Comparison of ENCODE assay signal across 17 cellular contexts in genomic region chr10:93547522-93547921, GRCh38. TPM values are rescaled to one million over a fixed set of nuclear protein-coding genes. Genes with fewer than 3 reads are reported as not detected.
DNase-seq lines count a peak whose midpoint lies in the region; ATAC-seq and TF ChIP-seq lines count a peak whose summit lies in the region.
"Had no signal": no experiment of that assay in that cellular context is flagged by ENCODE, and none has a peak within 500 bp of the region (broad histone marks: within the 10 kb centered on the region; RNA-seq: fewer than 3 reads in every experiment).

No MANE protein-coding gene starts in this region.

- in situ Hi-C loops in IMR-90 (cut with MboI; ENCODE audit: low sequenced_read_pairs) = no loop called here

- dilution Hi-C loops in IMR-90 (cut with HindIII; ENCODE audit: low sequenced_read_pairs, unreplicated experiment) = no loop called here

- no peak overlapping the region for H4K5ac ChIP-seq in IMR-90 (ENCODE audit: low read depth, low read length)

- H3K27ac Mint-ChIP-seq in Caco-2 (ENCODE audit: unreplicated experiment) (peak overlapping the region; percentile 96), activated B cell treated with CpG ODN at 0.5 μM for 24 hours (peak overlapping the region; percentile 11), nephron progenitor cell (no peak overlapping the region)
- H3K27ac Mint-ChIP-seq: CD4-positive, CD25-positive, alpha-beta regulatory T cell; CD8-positive, alpha-beta memory T cell had no signal

- H3K9me1 ChIP-seq in IMR-90 (ENCODE audit: insufficient read depth, low read length) = peaks cover 6% of the 10 kb centered on the region; the same call in 1 of the 2 replicates

- H2BK120ac ChIP-seq in IMR-90 (ENCODE audit: low read depth, low read length) = peak overlapping the region; percentile 41; the same call in 1 of the 2 replicates

- H3K27me3 ChIP-seq in Caco-2 (replicated peaks; ENCODE audit: control insufficient read depth, insufficient read depth, low read length) = no peaks in the 10 kb centered on the region
- H3K27me3 ChIP-seq in IMR-90 (ENCODE audit: control insufficient read depth, insufficient read depth, low read length) = no peaks in the 10 kb centered on the region; the same call in 1 of the 2 replicates
- H3K27me3 ChIP-seq in thyroid gland = no peaks in the 10 kb centered on the region
- H3K27me3 ChIP-seq: BE2C had no signal

- no TSS peak for BruUV-seq in Caco-2 (replicated peaks; lab: Mats Ljungman, UMichigan)
- no TSS peak for BruUV-seq in IMR-90 (replicated peaks; lab: Mats Ljungman, UMichigan)

- H3K4me1 Mint-ChIP-seq in Caco-2 (ENCODE audit: low read depth, unreplicated experiment) (peaks cover 39% of the 10 kb centered on the region), activated B cell treated with CpG ODN at 0.5 μM for 24 hours (no peaks in the 10 kb centered on the region), nephron progenitor cell (peaks cover 7% of the 10 kb centered on the region)

- peak overlapping the region; percentile 57 for H2BK5ac ChIP-seq in IMR-90 (ENCODE audit: low read depth, low read length, poor library complexity, severe bottlenecking)

- no peak overlapping the region for H2AK9ac ChIP-seq in IMR-90 (replicated peaks; ENCODE audit: low read depth, low read length, poor library complexity)

- H3K36me3 Mint-ChIP-seq in Caco-2 (ENCODE audit: insufficient read depth, unreplicated experiment) (peaks cover 6% of the 10 kb centered on the region), activated B cell treated with CpG ODN at 0.5 μM for 24 hours (ENCODE audit: low read depth) (no peaks in the 10 kb centered on the region), nephron progenitor cell (ENCODE audit: low read depth) (no peaks in the 10 kb centered on the region)
- H3K36me3 Mint-ChIP-seq: CD4-positive, CD25-positive, alpha-beta regulatory T cell; CD8-positive, alpha-beta memory T cell had no signal

- H2AFZ ChIP-seq in IMR-90 (replicated peaks; ENCODE audit: low read length, poor library complexity) = no peak overlapping the region

- H3K4me3 Mint-ChIP-seq in Caco-2 (ENCODE audit: unreplicated experiment) = no peak overlapping the region
- no peak overlapping the region for H3K4me3 Mint-ChIP-seq in activated B cell treated with CpG ODN at 0.5 μM for 24 hours
- no peak overlapping the region for H3K4me3 Mint-ChIP-seq in nephron progenitor cell
- H3K4me3 Mint-ChIP-seq: CD4-positive, CD25-positive, alpha-beta regulatory T cell; CD8-positive, alpha-beta memory T cell; H9 had no signal

- TF ChIP-seq RAD21 in IMR-90 (IDR thresholded peaks at IDR 0.05; ENCODE audit: low read length) = no peak

- POLR2A ChIA-PET in Caco-2 (lab: Charles Lee) (no interaction called here), IMR-90 (lab: Charles Lee; ENCODE audit: unreplicated experiment) (no interaction called here), activated B cell treated with CpG ODN at 0.5 μM for 24 hours (lab: Charles Lee) (no interaction called here)

- H2BK20ac ChIP-seq in IMR-90 (ENCODE audit: low read depth, low read length) = 0 out of 2 replicates have a peak overlapping the region, but pooled peaks have one; percentile 47

- H3K27me3 Mint-ChIP-seq in Caco-2 (ENCODE audit: insufficient read depth, unreplicated experiment) (no peaks in the 10 kb centered on the region), activated B cell treated with CpG ODN at 0.5 μM for 24 hours (peaks cover 3% of the 10 kb centered on the region), nephron progenitor cell (ENCODE audit: low read depth, poor library complexity) (peaks cover 36% of the 10 kb centered on the region)

- H3K4me3 ChIP-seq in Caco-2 (ENCODE audit: low read depth, low read length) (no peak overlapping the region), IMR-90 (ENCODE audit: insufficient read depth, low read depth, low read length) (no peak overlapping the region), thyroid gland (replicated peaks in 1 of 3) (no peak overlapping the region)

- no peak overlapping the region for H4K91ac ChIP-seq in IMR-90 (ENCODE audit: insufficient read depth, low read depth, low read length)

- CTCF ChIA-PET in Caco-2 (lab: Charles Lee) (no interaction called here), IMR-90 (lab: Yijun Ruan, JAX) (no interaction called here), activated B cell treated with CpG ODN at 0.5 μM for 24 hours (lab: Charles Lee) (no interaction called here)

- no peak overlapping the region; the same call in 1 of the 2 replicates for H2AK5ac ChIP-seq in IMR-90 (ENCODE audit: low read depth, low read length)

- H3K79me1 ChIP-seq in IMR-90 (ENCODE audit: low read depth in 1 of 2, low read length in 2 of 2) = no peaks in the 10 kb centered on the region

- DNase-seq in Caco-2 (no peak), IMR-90 (no peak), activated B cell treated with CpG ODN at 0.5 μM for 24 hours (no peak), islet precursor cell (peak; percentile 27), thyroid gland (no peak), nephron progenitor cell (no peak)
- DNase-seq: ACHN; BE2C; C1 segment of cervical spinal cord; CD4-positive, CD25-positive, alpha-beta regulatory T cell; CD8-positive, alpha-beta memory T cell; COR-L47; H9 had no signal

- H3K56ac ChIP-seq in IMR-90 (ENCODE audit: extremely low read depth, insufficient read depth, low read length) = no peak overlapping the region

- H3K4me2 ChIP-seq in IMR-90 (ENCODE audit: low read depth, low read length) = no peak overlapping the region

- H3K36me3 ChIP-seq in Caco-2 (ENCODE audit: control insufficient read depth, insufficient read depth, low read length) = no peaks in the 10 kb centered on the region
- no peaks in the 10 kb centered on the region for H3K36me3 ChIP-seq in IMR-90 (ENCODE audit: control insufficient read depth, insufficient read depth, low read length)
- no peaks in the 10 kb centered on the region for H3K36me3 ChIP-seq in thyroid gland
- H3K36me3 ChIP-seq: BE2C had no signal

- no peak for TF ChIP-seq POLR2A in IMR-90 (IDR thresholded peaks at IDR 0.05; ENCODE audit: low read depth, low read length)
- TF ChIP-seq POLR2A in thyroid gland (IDR thresholded peaks at IDR 0.05) = no peak

- H3K4ac ChIP-seq in IMR-90 (ENCODE audit: low read depth, low read length) = no peak overlapping the region; the same call in 1 of the 2 replicates

- no peak for TF ChIP-seq CTCF in Caco-2 (IDR thresholded peaks at IDR 0.05; ENCODE audit: insufficient read depth in 1 of 2, low read depth in 1 of 2, low read length in 1 of 2, severe bottlenecking in 1 of 2, unreplicated experiment in 1 of 2)
- no peak for TF ChIP-seq CTCF in IMR-90 (conservative IDR thresholded peaks at IDR 0.05; ENCODE audit: low read depth, low read length)
- no peak for TF ChIP-seq CTCF in activated B cell treated with CpG ODN at 0.5 μM for 24 hours (IDR thresholded peaks at IDR 0.05)
- TF ChIP-seq CTCF in thyroid gland (IDR thresholded peaks at IDR 0.05) = no peak
- no peak for TF ChIP-seq CTCF in nephron progenitor cell (IDR thresholded peaks at IDR 0.05)

- no peaks in the 10 kb centered on the region for H4K20me1 ChIP-seq in IMR-90 (ENCODE audit: insufficient read depth, low read length)

- ATAC-seq in IMR-90 (ENCODE audit: low read depth) (no peak), activated B cell treated with CpG ODN at 0.5 μM for 24 hours (ENCODE audit: low read depth) (no peak), HG02571 (IDR thresholded peaks at IDR 0.05; ENCODE audit: unreplicated experiment) (no peak)
- ATAC-seq: HepG2 had no signal

- H4K8ac ChIP-seq in IMR-90 (ENCODE audit: low read depth in 2 of 2, low read length in 2 of 2) = no peak overlapping the region

- H2BK15ac ChIP-seq in IMR-90 (ENCODE audit: low read depth, low read length) = no peak overlapping the region; the same call in 1 of the 3 replicates

- no peak overlapping the region; the same call in 1 of the 2 replicates for H3K23ac ChIP-seq in IMR-90 (ENCODE audit: low read depth, low read length)

- no peak overlapping the region for H3K14ac ChIP-seq in IMR-90 (replicated peaks; ENCODE audit: low read depth, low read length)

- H3K27ac ChIP-seq in IMR-90 (ENCODE audit: insufficient read depth, low read length) = no peak overlapping the region
- no peak overlapping the region for H3K27ac ChIP-seq in thyroid gland

- intact Hi-C loops in Caco-2 (cut with micrococcal nuclease; ENCODE audit: unreplicated experiment) (no loop called here), IMR-90 (cut with micrococcal nuclease) (no loop called here), activated B cell treated with CpG ODN at 0.5 μM for 24 hours (cut with micrococcal nuclease) (no loop called here), thyroid gland (cut with DNase I) (no loop called here)

- no peak overlapping the region for H3K9ac ChIP-seq in IMR-90 (ENCODE audit: low read depth, low read length)

- no peaks in the 10 kb centered on the region for H3K9me3 ChIP-seq in Caco-2
- no peaks in the 10 kb centered on the region for H3K9me3 ChIP-seq in IMR-90 (ENCODE audit: control insufficient read depth, insufficient read depth, low read length)
- no peaks in the 10 kb centered on the region for H3K9me3 ChIP-seq in thyroid gland
- H3K9me3 ChIP-seq: BE2C had no signal

- H3K4me1 ChIP-seq in Caco-2 (peaks cover 62% of the 10 kb centered on the region), IMR-90 (ENCODE audit: control insufficient read depth, insufficient read depth, low read length) (peaks cover 6% of the 10 kb centered on the region), thyroid gland (peaks cover 0 to 1% of the 10 kb centered on the region in 2 donors)
- H3K4me1 ChIP-seq: BE2C had no signal

- no peak overlapping the region for H3K18ac ChIP-seq in IMR-90 (ENCODE audit: low read depth, low read length)

- H3K9me3 Mint-ChIP-seq in Caco-2 (ENCODE audit: unreplicated experiment) (no peaks in the 10 kb centered on the region), activated B cell treated with CpG ODN at 0.5 μM for 24 hours (no peaks in the 10 kb centered on the region), nephron progenitor cell (no peaks in the 10 kb centered on the region)
- H3K9me3 Mint-ChIP-seq: CD4-positive, CD25-positive, alpha-beta regulatory T cell; CD8-positive, alpha-beta memory T cell; H9 had no signal

RNA-seq across cellular contexts. Expression of gene FFAR4, which starts 18.9 kb away (rescaled TPM):
- total RNA-seq in Caco-2 (2022) (2.5 and 2.7 TPM in 2 replicates), IMR-90 (2012; rRNA removed) (not detected in 2 replicates), activated B cell treated with CpG ODN at 0.5 μM for 24 hours (not detected in 2 replicates), thyroid gland (under 1 TPM in 3 of 4 donors, not detected in 1; 0.15 to 0.78 (median 0.40) TPM)
- polyA plus RNA-seq in IMR-90 (2012; rRNA removed) = not detected in 2 replicates
- not detected in 2 replicates for polyA plus RNA-seq in IMR-90 (2012; cell fraction: cytosol; rRNA removed)
- not detected in 2 replicates for polyA plus RNA-seq in IMR-90 (2012; cell fraction: nucleus; rRNA removed; ENCODE audit: low replicate concordance)
- total RNA-seq: A172; CD4-positive, CD25-positive, alpha-beta regulatory T cell; CD8-positive, alpha-beta memory T cell; H1; H9; HepG2 had no signal
- polyA plus RNA-seq: CD4-positive, CD25-positive, alpha-beta regulatory T cell; CD8-positive, alpha-beta memory T cell; H1 had no signal

RNA-seq across cellular contexts. Expression of gene CEP55, which starts 51.1 kb away (rescaled TPM):
- total RNA-seq in Caco-2 (2022) (64.5 and 65.3 TPM in 2 replicates), IMR-90 (2012; rRNA removed) (23.5 and 30.8 TPM in 2 replicates), activated B cell treated with CpG ODN at 0.5 μM for 24 hours (0.95 and 1.6 TPM in 2 replicates), thyroid gland (1 to 10 TPM in 2 of 4 donors, under 1 TPM in 1, not detected in 1; 0.11 to 2.1 (median 1.0) TPM)
- 13.8 and 15.7 TPM in 2 replicates for polyA plus RNA-seq in IMR-90 (2012; rRNA removed)
- polyA plus RNA-seq in IMR-90 (2012; cell fraction: cytosol; rRNA removed) = 2.4 and 3.8 TPM in 2 replicates
- polyA plus RNA-seq in IMR-90 (2012; cell fraction: nucleus; rRNA removed; ENCODE audit: low replicate concordance) = 1.1 and 5.1 TPM in 2 replicates

RNA-seq across cellular contexts. Expression of gene RBP4, which starts 53.5 kb away (rescaled TPM):
- total RNA-seq in Caco-2 (2022) (255 and 258 TPM in 2 replicates), IMR-90 (2012; rRNA removed) (not detected in 2 replicates), activated B cell treated with CpG ODN at 0.5 μM for 24 hours (not detected in 2 replicates), thyroid gland (1 to 10 TPM; 1.9 to 5.5 (median 5.3) TPM)
- polyA plus RNA-seq in IMR-90 (2012; rRNA removed) = not detected in 2 replicates
- 0.10 and 0.39 TPM in 2 replicates for polyA plus RNA-seq in IMR-90 (2012; cell fraction: cytosol; rRNA removed)
- not detected in 2 replicates for polyA plus RNA-seq in IMR-90 (2012; cell fraction: nucleus; rRNA removed; ENCODE audit: low replicate concordance)
- total RNA-seq: A172; CD4-positive, CD25-positive, alpha-beta regulatory T cell; CD8-positive, alpha-beta memory T cell; H9 had no signal
- polyA plus RNA-seq: CD4-positive, CD25-positive, alpha-beta regulatory T cell; CD8-positive, alpha-beta memory T cell had no signal

Comparison
In these comparisons a context has a peak if more than half of its experiments do, and no peak if none do; other contexts are left out.
1. RNA of gene RBP4, which starts 53.5 kb away (total RNA-seq): 255 to 258 TPM in Caco-2; 1.9 to 5.5 TPM in thyroid gland, not detected in IMR-90 and not detected in activated B cell treated with CpG ODN at 0.5 μM for 24 hours; every median in the first group is over 10 times any median in the second.